Comparison of ENCODE assay signal across 9 cellular contexts in genomic region chr7:95718556-95719410, GRCh38. TPM values are rescaled to one million over a fixed set of nuclear protein-coding genes. Genes with fewer than 3 reads are reported as not detected.
DNase-seq lines count a peak whose midpoint lies in the region; ATAC-seq and TF ChIP-seq lines count a peak whose summit lies in the region.
"Had no signal": no experiment of that assay in that cellular context is flagged by ENCODE, and none has a peak within 500 bp of the region (broad histone marks: within the 10 kb centered on the region; RNA-seq: fewer than 3 reads in every experiment).

No MANE protein-coding gene starts in this region.

- 57% methylated on average over 6 of the region's 6 CpGs for WGBS in esophagus muscularis mucosa

- no peak overlapping the region for H3K27ac Mint-ChIP-seq in activated CD4-positive, alpha-beta memory T cell treated with anti-CD3 and anti-CD28 coated beads, Interleukin-2, amount 10 ng/mL, durations not matched to agents 7 days and 5 days

- H3K4me3 Mint-ChIP-seq in activated CD4-positive, alpha-beta memory T cell treated with anti-CD3 and anti-CD28 coated beads, Interleukin-2, amount 10 ng/mL, durations not matched to agents 7 days and 5 days = no peak overlapping the region

- H3K9me3 Mint-ChIP-seq in activated CD4-positive, alpha-beta memory T cell treated with anti-CD3 and anti-CD28 coated beads, Interleukin-2, amount 10 ng/mL, durations not matched to agents 7 days and 5 days = no peaks in the 10 kb centered on the region

- H3K4me1 ChIP-seq in right atrium auricular region (no peaks in the 10 kb centered on the region), esophagus muscularis mucosa (no peaks in the 10 kb centered on the region)

- ATAC-seq in Right ventricle myocardium superior (ENCODE audit: poor library complexity) (no peak), GM19452 (IDR thresholded peaks at IDR 0.05; ENCODE audit: unreplicated experiment) (no peak), GM18909 (IDR thresholded peaks at IDR 0.05; ENCODE audit: poor library complexity, unreplicated experiment) (no peak), HG03108 (IDR thresholded peaks at IDR 0.05; ENCODE audit: unreplicated experiment) (no peak)

- no peaks in the 10 kb centered on the region for H3K27me3 Mint-ChIP-seq in activated CD4-positive, alpha-beta memory T cell treated with anti-CD3 and anti-CD28 coated beads, Interleukin-2, amount 10 ng/mL, durations not matched to agents 7 days and 5 days

- no peak for TF ChIP-seq POLR2A in esophagus muscularis mucosa (IDR thresholded peaks at IDR 0.05; ENCODE audit: low read depth)

- H3K27me3 ChIP-seq in right atrium auricular region (no peaks in the 10 kb centered on the region), esophagus muscularis mucosa (peaks cover 0 to 13% (median 0%) of the 10 kb centered on the region in 4 donors)
- H3K27me3 ChIP-seq: SJCRH30 had no signal

- no peaks in the 10 kb centered on the region for H3K36me3 ChIP-seq in right atrium auricular region
- H3K36me3 ChIP-seq in esophagus muscularis mucosa = no peaks in the 10 kb centered on the region
- H3K36me3 ChIP-seq: SJCRH30 had no signal

- DNase-seq in right atrium auricular region (ENCODE audit: low spot score) (no peak), Right ventricle myocardium superior (no peak), NCI-H69 (lab: John Stamatoyannopoulos, UW) (peak; percentile 70), esophagus muscularis mucosa (ENCODE audit: extremely low spot score) (no peak)
- no peak for DNase-seq in activated CD4-positive, alpha-beta memory T cell treated with anti-CD3 and anti-CD28 coated beads, Interleukin-2, amount 10 ng/mL, durations not matched to agents 7 days and 5 days

- TF ChIP-seq CTCF in right atrium auricular region (IDR thresholded peaks at IDR 0.05) = peak; percentile 14 to 55
- TF ChIP-seq CTCF in esophagus muscularis mucosa (IDR thresholded peaks at IDR 0.05) = peak in 2 of 3 experiments; percentile 12 to 30

- POLR2A ChIA-PET in activated CD4-positive, alpha-beta memory T cell treated with anti-CD3 and anti-CD28 coated beads, Interleukin-2, amount 10 ng/mL, durations not matched to agents 7 days and 5 days (lab: Charles Lee) = no interaction called here

- no peak overlapping the region for H3K27ac ChIP-seq in right atrium auricular region
- no peak overlapping the region for H3K27ac ChIP-seq in esophagus muscularis mucosa (replicated peaks in 1 of 4)
- H3K27ac ChIP-seq: SJCRH30 had no signal

- H3K4me1 Mint-ChIP-seq in activated CD4-positive, alpha-beta memory T cell treated with anti-CD3 and anti-CD28 coated beads, Interleukin-2, amount 10 ng/mL, durations not matched to agents 7 days and 5 days = no peaks in the 10 kb centered on the region

- H3K4me3 ChIP-seq in right atrium auricular region = no peak overlapping the region
- no peak overlapping the region for H3K4me3 ChIP-seq in esophagus muscularis mucosa
- H3K4me3 ChIP-seq: SJCRH30 had no signal

- no peaks in the 10 kb centered on the region for H3K36me3 Mint-ChIP-seq in activated CD4-positive, alpha-beta memory T cell treated with anti-CD3 and anti-CD28 coated beads, Interleukin-2, amount 10 ng/mL, durations not matched to agents 7 days and 5 days (ENCODE audit: low read depth)

- CTCF ChIA-PET in activated CD4-positive, alpha-beta memory T cell treated with anti-CD3 and anti-CD28 coated beads, Interleukin-2, amount 10 ng/mL, durations not matched to agents 7 days and 5 days (lab: Charles Lee) = no interaction called here

- intact Hi-C loops in Right ventricle myocardium superior (cut with DNase I) (no loop called here), esophagus muscularis mucosa (cut with DNase I) (no loop called here)

- TF ChIP-seq EP300 in esophagus muscularis mucosa (IDR thresholded peaks at IDR 0.05) = no peak

- no peaks in the 10 kb centered on the region for H3K9me3 ChIP-seq in right atrium auricular region
- H3K9me3 ChIP-seq in esophagus muscularis mucosa = no peaks in the 10 kb centered on the region
- H3K9me3 ChIP-seq: SJCRH30 had no signal

RNA-seq across cellular contexts. Expression of gene DYNC1I1, which starts 53.6 kb away (rescaled TPM):
- total RNA-seq in right atrium auricular region = 10 to 100 TPM; 14.1 to 41.3 TPM
- total RNA-seq in Right ventricle myocardium superior = 35.6 TPM
- 10 to 100 TPM in 3 of 4 donors, 1 to 10 TPM in 1; 8.7 to 16.4 (median 12.3) TPM for total RNA-seq in esophagus muscularis mucosa
- not detected for total RNA-seq in activated CD4-positive, alpha-beta memory T cell treated with anti-CD3 and anti-CD28 coated beads, Interleukin-2, amount 10 ng/mL, durations not matched to agents 7 days and 5 days

Comparison
In these comparisons a context has a peak if more than half of its experiments do, and no peak if none do; other contexts are left out.
1. RNA of gene DYNC1I1, which starts 53.6 kb away (total RNA-seq): 14.1 to 41.3 TPM in right atrium auricular region, 35.6 TPM in Right ventricle myocardium superior (single experiment) and 8.7 to 16.4 TPM in esophagus muscularis mucosa; not detected in activated CD4-positive, alpha-beta memory T cell treated with anti-CD3 and anti-CD28 coated beads, Interleukin-2, amount 10 ng/mL, durations not matched to agents 7 days and 5 days; every median in the first group is over 4 times any median in the second.